In the genomic region with DNA sequence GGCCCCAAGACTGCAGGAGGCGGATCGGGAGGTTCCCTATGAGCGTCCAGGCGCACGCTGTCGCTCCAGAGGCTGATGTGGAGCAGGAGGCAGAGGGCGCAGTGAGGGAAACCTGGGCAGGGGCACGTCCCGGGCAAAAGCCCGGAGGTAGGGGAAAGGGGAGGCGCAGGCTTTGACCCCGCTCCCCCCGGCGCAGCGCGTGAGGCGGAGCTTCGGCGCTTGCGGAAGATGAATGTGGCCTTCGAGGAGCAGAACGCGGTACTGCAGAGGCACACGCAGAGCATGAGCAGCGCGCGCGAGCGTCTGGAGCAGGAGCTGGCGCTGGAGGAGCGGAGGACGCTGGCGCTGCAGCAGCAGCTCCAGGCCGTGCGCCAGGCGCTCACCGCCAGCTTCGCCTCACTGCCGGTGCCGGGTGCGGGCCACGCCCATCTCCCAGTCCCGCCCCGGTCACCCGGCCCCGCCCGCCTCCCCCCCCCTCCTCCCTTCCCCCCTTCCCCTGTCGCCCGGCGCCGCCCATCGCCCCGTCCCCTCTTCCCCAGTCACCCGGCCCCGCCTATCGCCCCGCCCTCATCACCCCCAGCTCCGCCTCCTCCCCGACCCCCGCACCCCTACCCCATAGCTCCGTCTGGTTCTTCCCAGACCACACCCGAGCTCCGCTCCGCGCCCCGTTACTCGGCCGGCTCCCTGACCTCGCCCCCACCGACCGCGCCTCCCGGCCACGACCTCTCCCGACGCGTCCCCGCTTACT, we compare ENCODE assay signal across 13 cellular contexts. TPM values are rescaled to one million over a fixed set of nuclear protein-coding genes. Genes with fewer than 3 reads are reported as not detected.
DNase-seq lines count a peak whose midpoint lies in the region; ATAC-seq lines count a peak whose summit lies in the region.
"Had no signal": no experiment of that assay in that cellular context is flagged by ENCODE, and none has a peak within 500 bp of the region (broad histone marks: within the 10 kb centered on the region; RNA-seq: fewer than 3 reads in every experiment).

No MANE protein-coding gene starts in this region.

- DNase-seq in AG08395 (ENCODE audit: low spot score): peak; percentile 65
- peak in 50 of 58 donors; percentile 6 to 84 (median 44) for DNase-seq in anterior cingulate cortex (lab: John Stamatoyannopoulos, UW)
- peak; percentile 81 for DNase-seq in Right ventricle myocardium superior
- peak in 41 of 56 donors; percentile 10 to 72 (median 44) for DNase-seq in nucleus accumbens (lab: John Stamatoyannopoulos, UW)
- DNase-seq in activated CD8-positive, alpha-beta memory T cell treated with anti-CD3 and anti-CD28 coated beads for 24 hours: no peak
- no peak for DNase-seq in HCEC 1CT
- no peak for DNase-seq in stimulated activated naive CD8-positive, alpha-beta T cell treated with anti-CD3 and anti-CD28 coated beads, Interleukin-15, Interleukin-2, amounts not matched to agents 100 U/mL and 50 U/mL, for 24 hours
- DNase-seq: AML-193; cerebellar nuclear complex; Kasumi-1; stimulated activated CD4-positive, alpha-beta T cell treated with anti-CD3 and anti-CD28 coated beads, Interleukin-1b, Interleukin-23, amount 100 ng/mL, for 48 hours; T1000 had no signal

- ATAC-seq in Right ventricle myocardium superior (ENCODE audit: poor library complexity) (peak; percentile 30), HG03460 (IDR thresholded peaks at IDR 0.05; ENCODE audit: unreplicated experiment) (no peak)
- ATAC-seq in stimulated activated naive CD8-positive, alpha-beta T cell treated with anti-CD3 and anti-CD28 coated beads, Interleukin-15, Interleukin-2, amounts not matched to agents 100 U/mL and 50 U/mL, for 24 hours: no peak

- intact Hi-C loops in Right ventricle myocardium superior (cut with DNase I): no loop called here

RNA-seq across cellular contexts. Expression of a gene that starts 4.1 kb away (rescaled TPM):
- total RNA-seq in Right ventricle myocardium superior: 34.4 TPM

RNA-seq across cellular contexts. Expression of a gene that starts 8.4 kb away (rescaled TPM):
- 2.2 TPM for total RNA-seq in Right ventricle myocardium superior

RNA-seq across cellular contexts. Expression of a gene that starts 19.5 kb away (rescaled TPM):
- total RNA-seq in Right ventricle myocardium superior: 21.7 TPM

RNA-seq across cellular contexts. Expression of a gene that starts 29.8 kb away (rescaled TPM):
- total RNA-seq in Right ventricle myocardium superior: 2.6 TPM

RNA-seq across cellular contexts. Expression of a gene that starts 37.9 kb away (rescaled TPM):
- total RNA-seq in Right ventricle myocardium superior: 0.46 TPM

Comparison
In these comparisons a context has a peak if more than half of its experiments do, and no peak if none do; other contexts are left out.
1. DNase-seq: peak in AG08395 (single experiment), anterior cingulate cortex (50 of 58), Right ventricle myocardium superior (single experiment) and nucleus accumbens (41 of 56); none in activated CD8-positive, alpha-beta memory T cell treated with anti-CD3 and anti-CD28 coated beads for 24 hours (single experiment), HCEC 1CT (single experiment) and stimulated activated naive CD8-positive, alpha-beta T cell treated with anti-CD3 and anti-CD28 coated beads, Interleukin-15, Interleukin-2, amounts not matched to agents 100 U/mL and 50 U/mL, for 24 hours (single experiment).